Comparison of ENCODE assay signal across 7 cellular contexts in the genomic region with DNA sequence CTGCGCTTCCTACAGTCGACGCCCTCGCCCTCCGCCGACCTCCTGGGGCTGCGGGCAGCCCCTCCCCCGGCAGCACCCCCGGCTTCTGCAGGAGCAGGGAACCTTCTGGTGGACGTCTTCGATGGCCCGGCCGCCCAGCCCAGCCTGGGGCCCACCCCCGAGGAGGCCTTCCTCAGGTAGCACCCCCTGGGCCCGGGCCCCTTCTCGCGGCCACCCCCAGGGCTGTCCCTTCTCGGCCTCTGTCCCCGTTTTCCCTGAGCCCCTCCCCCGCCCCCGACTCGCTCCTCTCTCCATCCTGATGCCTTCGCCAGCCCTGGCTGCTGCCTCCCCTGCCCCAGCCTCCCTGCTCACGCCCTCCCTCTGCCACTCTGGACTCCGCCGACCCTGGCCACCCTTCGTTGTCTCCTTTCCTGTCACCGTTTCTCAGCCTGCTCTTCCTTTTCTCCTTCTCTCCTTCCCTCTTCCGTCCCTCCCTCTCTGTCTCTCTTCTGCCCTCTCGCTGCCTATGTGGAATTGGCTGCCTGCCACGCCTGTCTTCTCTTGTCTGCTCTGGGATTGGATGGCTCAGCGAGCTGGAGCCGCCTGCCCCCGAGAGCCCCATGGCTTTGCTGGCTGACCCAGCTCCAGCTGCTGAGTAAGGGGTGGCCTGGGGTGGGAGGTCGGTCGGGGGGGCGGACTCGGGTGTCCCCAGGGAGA. TPM values are rescaled to one million over a fixed set of nuclear protein-coding genes. Genes with fewer than 3 reads are reported as not detected.
DNase-seq lines count a peak whose midpoint lies in the region; ATAC-seq and TF ChIP-seq lines count a peak whose summit lies in the region.

No MANE protein-coding gene starts in this region.

- H3K9me3 ChIP-seq in hepatocyte (ENCODE audit: low read depth): no peaks in the 10 kb centered on the region

- H3K27me3 ChIP-seq in hepatocyte: no peaks in the 10 kb centered on the region

- TF ChIP-seq CTCF in hepatocyte (IDR thresholded peaks at IDR 0.05; ENCODE audit: poor library complexity) (peak; percentile 26), retinal pigment epithelial cell (conservative IDR thresholded peaks at IDR 0.05; ENCODE audit: low read depth, low read length) (peak; percentile 39)

- H3K4me3 ChIP-seq in hepatocyte (no peak overlapping the region), retinal pigment epithelial cell (ENCODE audit: low read length) (peak overlapping the region; percentile 41)

- H3K4me1 ChIP-seq in hepatocyte (ENCODE audit: insufficient read depth): no peaks in the 10 kb centered on the region

- no peaks in the 10 kb centered on the region for H3K79me2 ChIP-seq in hepatocyte

- no peaks in the 10 kb centered on the region for H4K20me1 ChIP-seq in hepatocyte (ENCODE audit: insufficient read depth, poor library complexity, severe bottlenecking)

- no peak overlapping the region for H2AFZ ChIP-seq in hepatocyte

- WGBS in hepatocyte (ENCODE audit: low lambda C conversion rate, missing lambda C conversion rate): 68% methylated on average over 17 of the region's 38 CpGs

- no peaks in the 10 kb centered on the region for H3K9me2 ChIP-seq in hepatocyte (replicated peaks; ENCODE audit: insufficient read depth)

- H3K36me3 ChIP-seq in hepatocyte (replicated peaks; ENCODE audit: insufficient read depth, low read depth): no peaks in the 10 kb centered on the region

- H3K4me2 ChIP-seq in hepatocyte: peak overlapping the region; percentile 44

- H3K27ac ChIP-seq in angular gyrus (ENCODE audit: low read depth, low read length): peak overlapping the region; percentile 74
- no peak overlapping the region for H3K27ac ChIP-seq in hepatocyte

- DNase-seq in NCI-H128 (lab: John Stamatoyannopoulos, UW; ENCODE audit: unreplicated experiment): peak; percentile 74
- DNase-seq in hepatocyte (ENCODE audit: low spot score): peak; percentile 87
- peak; percentile 61 for DNase-seq in retinal pigment epithelial cell (ENCODE audit: low read depth)
- DNase-seq in stimulated activated CD4-positive, alpha-beta T cell treated with anti-CD3 and anti-CD28 coated beads, Interleukin-4, amount 100 ng/mL, for 24 hours: no peak
- DNase-seq in stimulated activated naive CD4-positive, alpha-beta T cell (lab: John Stamatoyannopoulos, UW): no peak

- ATAC-seq in GM18511 (IDR thresholded peaks at IDR 0.05; ENCODE audit: unreplicated experiment): no peak

RNA-seq across cellular contexts. Expression of gene FUZ, which starts 11.0 kb away (rescaled TPM):
- 19.5 and 20.5 TPM in 2 replicates for total RNA-seq in hepatocyte
- polyA plus RNA-seq in hepatocyte: 20.4 and 24.2 TPM in 2 replicates

RNA-seq across cellular contexts. Expression of gene MED25, which starts 16.0 kb away (rescaled TPM):
- total RNA-seq in hepatocyte: 23.0 and 29.6 TPM in 2 replicates
- 83.9 and 100 TPM in 2 replicates for polyA plus RNA-seq in hepatocyte

RNA-seq across cellular contexts. Expression of gene AP2A1, which starts 35.3 kb away (rescaled TPM):
- 59.3 and 64.8 TPM in 2 replicates for total RNA-seq in hepatocyte
- 60.4 and 62.1 TPM in 2 replicates for polyA plus RNA-seq in hepatocyte

RNA-seq across cellular contexts. Expression of gene TSKS, which starts 39.0 kb away (rescaled TPM):
- total RNA-seq in hepatocyte: not detected in 2 replicates
- not detected in 2 replicates for polyA plus RNA-seq in hepatocyte

RNA-seq across cellular contexts. Expression of gene PTOV1, which starts 48.8 kb away (rescaled TPM):
- total RNA-seq in hepatocyte: 76.4 and 114 TPM in 2 replicates
- polyA plus RNA-seq in hepatocyte: 294 and 305 TPM in 2 replicates

Comparison
In these comparisons a context has a peak if more than half of its experiments do, and no peak if none do; other contexts are left out.
1. DNase-seq: peak in NCI-H128 (single experiment), hepatocyte (single experiment) and retinal pigment epithelial cell (single experiment); none in stimulated activated CD4-positive, alpha-beta T cell treated with anti-CD3 and anti-CD28 coated beads, Interleukin-4, amount 100 ng/mL, for 24 hours (single experiment) and stimulated activated naive CD4-positive, alpha-beta T cell (0 of 6).